ENCODE assay signal across 8 cellular contexts in genomic region chr7:139648941-139649425, GRCh38.
A peak's percentile ranks its signal among the peaks of the same experiment; 100 is the strongest.
DNase-seq lines count a peak whose midpoint lies in the region; ATAC-seq and TF ChIP-seq lines count a peak whose summit lies in the region.

No MANE protein-coding gene starts in this region.

- CTCF ChIA-PET in activated CD4-positive, alpha-beta T cell treated with anti-CD3 and anti-CD28 coated beads, Interleukin-2, amount 10 ng/mL, durations not matched to agents 7 days and 5 days (lab: Charles Lee), result interaction anchor here (1.1 kb wide), 1 partner anchor 13 kb away, joined by 3 read pairs; no protein-coding TSS in a partner anchor

- H3K4me1 Mint-ChIP-seq in activated CD4-positive, alpha-beta T cell treated with anti-CD3 and anti-CD28 coated beads, Interleukin-2, amount 10 ng/mL, durations not matched to agents 7 days and 5 days, result peaks cover 49% of the 10 kb centered on the region
- H3K4me1 Mint-ChIP-seq in T-helper 17 cell, result peaks cover 29% of the 10 kb centered on the region

- H3K27ac Mint-ChIP-seq in activated CD4-positive, alpha-beta T cell treated with anti-CD3 and anti-CD28 coated beads, Interleukin-2, amount 10 ng/mL, durations not matched to agents 7 days and 5 days, result peak overlapping the region; percentile 55
- peak overlapping the region; percentile 93 for H3K27ac Mint-ChIP-seq in T-helper 17 cell

- H3K36me3 ChIP-seq in left lung, result peaks cover 0 to 15% of the 10 kb centered on the region in 2 donors
- H3K36me3 ChIP-seq in thyroid gland, result no peaks in the 10 kb centered on the region

- ATAC-seq in HG02943 (IDR thresholded peaks at IDR 0.05; ENCODE audit: low read depth, unreplicated experiment) (peak; percentile 83), T-helper 17 cell (peak; percentile 61), left lung (peak; percentile 72)

- WGBS in thyroid gland, 2 donors, result 68 to 76% methylated on average over 14 of the region's 14 CpGs

- H3K27ac ChIP-seq in left lung (peak overlapping the region; percentile 29 to 80), thyroid gland (peak overlapping the region in 1 of 3 donors; percentile 57)

- H3K4me1 ChIP-seq in left lung (peaks cover 0 to 85% of the 10 kb centered on the region in 2 donors), thyroid gland (peaks cover 22 to 46% of the 10 kb centered on the region in 2 donors)

- H3K4me3 ChIP-seq in left lung (peak overlapping the region in 1 of 2 donors; percentile 9), thyroid gland (replicated peaks in 1 of 3) (no peak overlapping the region)

- H3K9me3 ChIP-seq in T-helper 17 cell (ENCODE audit: control insufficient read depth, low read length, poor library complexity, severe bottlenecking) (no peaks in the 10 kb centered on the region), left lung (no peaks in the 10 kb centered on the region), thyroid gland (no peaks in the 10 kb centered on the region)

- no peaks in the 10 kb centered on the region for H3K36me3 Mint-ChIP-seq in activated CD4-positive, alpha-beta T cell treated with anti-CD3 and anti-CD28 coated beads, Interleukin-2, amount 10 ng/mL, durations not matched to agents 7 days and 5 days (ENCODE audit: low read depth)
- H3K36me3 Mint-ChIP-seq in T-helper 17 cell (ENCODE audit: low read depth), result peaks cover 3% of the 10 kb centered on the region

- POLR2A ChIA-PET in activated CD4-positive, alpha-beta T cell treated with anti-CD3 and anti-CD28 coated beads, Interleukin-2, amount 10 ng/mL, durations not matched to agents 7 days and 5 days (lab: Charles Lee), result no interaction called here

- TF ChIP-seq POLR2A in thyroid gland (IDR thresholded peaks at IDR 0.05), result no peak

- no peak for TF ChIP-seq CTCF in left lung (IDR thresholded peaks at IDR 0.05)
- no peak for TF ChIP-seq CTCF in thyroid gland (IDR thresholded peaks at IDR 0.05)

- no peak for DNase-seq in activated CD4-positive, alpha-beta T cell treated with anti-CD3 and anti-CD28 coated beads, Interleukin-2, amount 10 ng/mL, durations not matched to agents 7 days and 5 days
- no peak for DNase-seq in activated CD4-positive, alpha-beta T cell treated with anti-CD3 and anti-CD28 coated beads for 1 hour
- no peak for DNase-seq in T-helper 17 cell
- DNase-seq in left lung, result peak in 1 of 2 donors; percentile 83
- DNase-seq in NCI-H1930 (lab: John Stamatoyannopoulos, UW), result no peak
- DNase-seq in NCI-H524 treated with DMSO at 0.1 percent for 48 hours (lab: John Stamatoyannopoulos, UW), result no peak
- no peak for DNase-seq in thyroid gland

- intact Hi-C loops in left lung (cut with DNase I) (loop anchor here in 1 of 2 donors (5.0 to 10.0 kb wide), 2 partner anchors 126 to 348 kb away; partner anchors contain the start of gene HIPK2), thyroid gland (cut with DNase I) (loop anchor here (5.0 kb wide), 2 partner anchors 128 to 353 kb away; partner anchors contain the start of gene HIPK2)

- H3K27me3 ChIP-seq in left lung (no peaks in the 10 kb centered on the region), thyroid gland (no peaks in the 10 kb centered on the region)

- H3K9me3 Mint-ChIP-seq in activated CD4-positive, alpha-beta T cell treated with anti-CD3 and anti-CD28 coated beads, Interleukin-2, amount 10 ng/mL, durations not matched to agents 7 days and 5 days, result no peaks in the 10 kb centered on the region

- no peaks in the 10 kb centered on the region for H3K27me3 Mint-ChIP-seq in activated CD4-positive, alpha-beta T cell treated with anti-CD3 and anti-CD28 coated beads, Interleukin-2, amount 10 ng/mL, durations not matched to agents 7 days and 5 days
- H3K27me3 Mint-ChIP-seq in T-helper 17 cell, result no peaks in the 10 kb centered on the region

- H3K4me3 Mint-ChIP-seq in activated CD4-positive, alpha-beta T cell treated with anti-CD3 and anti-CD28 coated beads, Interleukin-2, amount 10 ng/mL, durations not matched to agents 7 days and 5 days, result peak overlapping the region; percentile 16
- peak overlapping the region; percentile 77 for H3K4me3 Mint-ChIP-seq in T-helper 17 cell
